12 cellular contexts compared by ENCODE assay signal in the genomic region with DNA sequence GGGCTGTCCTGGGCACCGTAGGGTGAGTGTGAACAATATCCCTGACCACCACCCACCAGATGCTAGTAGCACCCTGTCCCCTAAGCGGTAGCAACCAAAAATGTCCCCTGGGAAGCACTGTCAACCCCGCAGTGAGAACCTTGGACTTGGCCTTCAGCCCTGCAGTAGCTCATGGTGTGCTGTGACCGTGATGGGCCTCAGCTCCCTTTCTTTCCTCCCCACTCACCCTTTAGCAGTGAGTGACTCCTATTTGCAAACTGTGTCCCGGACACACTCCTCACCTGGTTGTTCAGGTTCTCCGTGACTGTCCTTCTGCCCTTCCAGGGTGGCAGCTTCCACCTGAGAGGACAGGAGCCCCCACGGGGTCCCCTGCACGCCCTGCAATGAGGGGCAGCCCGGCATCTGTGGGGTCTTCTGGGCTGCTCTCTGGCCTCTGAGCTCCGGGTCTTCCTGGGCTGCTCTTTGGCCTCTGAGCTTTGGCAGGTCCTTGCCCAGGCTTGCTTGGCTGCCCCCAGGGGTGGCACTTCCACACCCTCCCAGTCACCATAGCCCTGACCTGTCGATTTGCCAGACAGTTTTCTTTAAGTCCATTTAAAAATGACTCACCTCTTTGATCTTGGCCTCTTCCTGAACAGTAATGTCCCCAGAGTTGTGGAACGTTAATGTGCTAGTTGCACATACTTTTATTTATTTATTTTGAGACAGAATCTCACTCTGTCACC. TPM values are rescaled to one million over a fixed set of nuclear protein-coding genes. Genes with fewer than 3 reads are reported as not detected.
A peak's percentile ranks its signal among the peaks of the same experiment; 100 is the strongest.
DNase-seq lines count a peak whose midpoint lies in the region; ATAC-seq, FAIRE-seq and TF ChIP-seq lines count a peak whose summit lies in the region.
"Had no signal": no experiment of that assay in that cellular context is flagged by ENCODE, and none has a peak within 500 bp of the region (broad histone marks: within the 10 kb centered on the region; RNA-seq: fewer than 3 reads in every experiment).

No MANE protein-coding gene starts in this region.

- H4K20me1 ChIP-seq in HCT116 (ENCODE audit: insufficient read depth) (no peaks in the 10 kb centered on the region), astrocyte (ENCODE audit: insufficient read depth, low read length) (peaks cover 71% of the 10 kb centered on the region)

- H3K9me3 Mint-ChIP-seq in astrocyte (ENCODE audit: unreplicated experiment), result no peaks in the 10 kb centered on the region
- H3K9me3 Mint-ChIP-seq: stimulated activated naive CD8-positive, alpha-beta T cell treated with anti-CD3 and anti-CD28 coated beads, Interleukin-15, Interleukin-2, amounts not matched to agents 100 ng/mL and 50 ng/mL, for 24 hours had no signal

- peaks cover 59% of the 10 kb centered on the region for H3K79me2 ChIP-seq in HCT116 (ENCODE audit: insufficient read depth, low read length)
- H3K79me2 ChIP-seq in astrocyte (ENCODE audit: insufficient read depth, low read length), result peaks cover 81% of the 10 kb centered on the region

- RAD21 ChIA-PET in HCT116 (lab: Charles Lee; ENCODE audit: low non-redundant PET in 1 of 2, low total read pairs in 2 of 2, uncharacterized antibody in 2 of 2, unreplicated experiment in 2 of 2), result no interaction called here

- POLR2A ChIA-PET in HCT116 (lab: Charles Lee), result interaction anchor here (0.5 kb wide), 1 partner anchor 385 kb away, joined by 11 read pairs; no protein-coding TSS in a partner anchor

- peak overlapping the region; percentile 38 for H3K27ac Mint-ChIP-seq in astrocyte (ENCODE audit: unreplicated experiment)
- H3K27ac Mint-ChIP-seq: activated CD8-positive, alpha-beta memory T cell treated with anti-CD3 and anti-CD28 coated beads, Interleukin-2, amount 10 ng/mL, durations not matched to agents 7 days and 5 days; stimulated activated naive CD8-positive, alpha-beta T cell treated with anti-CD3 and anti-CD28 coated beads, Interleukin-15, Interleukin-2, amounts not matched to agents 100 ng/mL and 50 ng/mL, for 24 hours had no signal

- H3K4me1 ChIP-seq in HCT116 (ENCODE audit: control insufficient read depth in 1 of 2, insufficient read depth in 2 of 2, low read length in 2 of 2) (peaks cover 54 to 77% of the 10 kb centered on the region in 2 experiments), astrocyte (ENCODE audit: insufficient read depth, low read length) (peaks cover 53% of the 10 kb centered on the region), upper lobe of right lung (peaks cover 60% of the 10 kb centered on the region)

- H3K27me3 ChIP-seq in HCT116 (ENCODE audit: insufficient read depth, low read length) (no peaks in the 10 kb centered on the region), astrocyte (ENCODE audit: insufficient read depth, low read length) (no peaks in the 10 kb centered on the region), upper lobe of right lung (no peaks in the 10 kb centered on the region)
- H3K27me3 ChIP-seq: left lung had no signal

- peak overlapping the region; percentile 18; the same call in 1 of the 2 replicates for H3K9ac ChIP-seq in HCT116 (ENCODE audit: low read length)
- H3K9ac ChIP-seq in astrocyte (ENCODE audit: low read length), result peak overlapping the region; percentile 9

- TF ChIP-seq POLR2A in HCT116 (IDR thresholded peaks at IDR 0.05; ENCODE audit: borderline replicate concordance, extremely low read depth, insufficient read depth, insufficient read length), result no peak

- H3K4me3 ChIP-seq in HCT116 (replicated peaks in 1 of 2; ENCODE audit: low read depth in 1 of 2, low read length in 2 of 2) (peak overlapping the region; percentile 13 to 18; a peak in 3 of 4 replicates), astrocyte (ENCODE audit: insufficient read depth, low read depth, low read length) (no peak overlapping the region), upper lobe of right lung (no peak overlapping the region)
- H3K4me3 ChIP-seq: left lung had no signal

- H3K4me2 ChIP-seq in HCT116 (ENCODE audit: low read length) (peak overlapping the region; percentile 98), astrocyte (ENCODE audit: low read length) (peak overlapping the region; percentile 95)

- peak overlapping the region; percentile 76 for H3K4me3 Mint-ChIP-seq in astrocyte (ENCODE audit: unreplicated experiment)
- H3K4me3 Mint-ChIP-seq: activated CD8-positive, alpha-beta memory T cell treated with anti-CD3 and anti-CD28 coated beads, Interleukin-2, amount 10 ng/mL, durations not matched to agents 7 days and 5 days had no signal

- H3K4me1 Mint-ChIP-seq in astrocyte (ENCODE audit: low read depth, unreplicated experiment), result peaks cover 35% of the 10 kb centered on the region

- intact Hi-C loops in HCT116 (cut with micrococcal nuclease), result loop anchor here (10.0 kb wide), 1 partner anchor 248 kb away; a partner anchor contains a TSS
- intact Hi-C loops in upper lobe of right lung (cut with DNase I), result no loop called here

- no TSS peak for BruUV-seq in HCT116 (replicated peaks; lab: Mats Ljungman, UMichigan)

- ATAC-seq in HCT116, result no peak
- ATAC-seq in GM18867 (IDR thresholded peaks at IDR 0.05; ENCODE audit: unreplicated experiment), result no peak
- ATAC-seq in HG02642 (IDR thresholded peaks at IDR 0.05; ENCODE audit: poor library complexity, unreplicated experiment), result no peak
- ATAC-seq in upper lobe of right lung, result no peak
- ATAC-seq: activated CD8-positive, alpha-beta memory T cell treated with anti-CD3 and anti-CD28 coated beads, Interleukin-2, amount 10 ng/mL, durations not matched to agents 7 days and 5 days; left lung had no signal

- FAIRE-seq in astrocyte (lab: Jason Lieb, UNC), result no peak
- FAIRE-seq: colon had no signal

- CTCF ChIA-PET in HCT116 (lab: Charles Lee), result interaction anchor here (0.7 to 2.9 kb wide), 2 partner anchors 29 to 59 kb away, joined by 3 to 7 read pairs; no protein-coding TSS in a partner anchor

- TF ChIP-seq CTCF in HCT116 (IDR thresholded peaks at IDR 0.05 in 2 of 3, conservative IDR thresholded peaks at IDR 0.05 in 1 of 3; ENCODE audit: borderline replicate concordance in 1 of 3, insufficient read depth in 1 of 3, low read depth in 2 of 3, low read length in 2 of 3) (no peak), astrocyte (IDR thresholded peaks at IDR 0.05; ENCODE audit: insufficient read depth, low read depth, low read length) (no peak), upper lobe of right lung (IDR thresholded peaks at IDR 0.05) (no peak)

- H3K27me3 Mint-ChIP-seq in astrocyte (ENCODE audit: low read depth, unreplicated experiment), result no peaks in the 10 kb centered on the region
- H3K27me3 Mint-ChIP-seq: activated CD8-positive, alpha-beta memory T cell treated with anti-CD3 and anti-CD28 coated beads, Interleukin-2, amount 10 ng/mL, durations not matched to agents 7 days and 5 days; stimulated activated naive CD8-positive, alpha-beta T cell treated with anti-CD3 and anti-CD28 coated beads, Interleukin-15, Interleukin-2, amounts not matched to agents 100 ng/mL and 50 ng/mL, for 24 hours had no signal

- H3K9me3 ChIP-seq in HCT116 (ENCODE audit: control insufficient read depth in 1 of 2, insufficient read depth in 1 of 2, low read depth in 1 of 2, low read length in 2 of 2) (no peaks in the 10 kb centered on the region), astrocyte (ENCODE audit: insufficient read depth, low read depth, low read length) (no peaks in the 10 kb centered on the region), upper lobe of right lung (no peaks in the 10 kb centered on the region)
- H3K9me3 ChIP-seq: left lung had no signal

- no peak for TF ChIP-seq RAD21 in HCT116 (IDR thresholded peaks at IDR 0.05; ENCODE audit: low read depth)

- H3K27ac ChIP-seq in HCT116 (ENCODE audit: low read depth, low read length) (peak overlapping the region; percentile 76), astrocyte (ENCODE audit: low read depth, low read length) (no peak overlapping the region), upper lobe of right lung (no peak overlapping the region)

- H3K36me3 ChIP-seq in HCT116 (ENCODE audit: control insufficient read depth in 1 of 2, insufficient read depth in 2 of 2, low read length in 2 of 2) (0 out of 4 replicates have a peak, but pooled peaks cover 0 to 2% of the 10 kb centered on the region in 2 experiments), astrocyte (ENCODE audit: insufficient read depth, low read length) (no peaks in the 10 kb centered on the region), upper lobe of right lung (no peaks in the 10 kb centered on the region)

- DNase-seq in A172 (ENCODE audit: low spot score) (peak; percentile 81), HCT116 (ENCODE audit: low read depth, low spot score) (peak; percentile 40), astrocyte (ENCODE audit: low read depth) (peak; percentile 52), iris pigment epithelial cell (ENCODE audit: low read depth) (peak; percentile 51), upper lobe of right lung (no peak), ureter (ENCODE audit: low spot score) (no peak)
- DNase-seq: activated CD8-positive, alpha-beta memory T cell treated with anti-CD3 and anti-CD28 coated beads, Interleukin-2, amount 10 ng/mL, durations not matched to agents 7 days and 5 days had no signal

- H3K9me2 ChIP-seq in HCT116 (ENCODE audit: insufficient read depth), result no peaks in the 10 kb centered on the region

- H3K36me3 Mint-ChIP-seq in astrocyte (ENCODE audit: low read depth, unreplicated experiment), result peaks cover 11% of the 10 kb centered on the region

- no peak overlapping the region for H2AFZ ChIP-seq in HCT116 (ENCODE audit: low read depth, low read length, poor library complexity, severe bottlenecking)
- H2AFZ ChIP-seq in astrocyte (ENCODE audit: low read depth, low read length), result no peak overlapping the region

TF ChIP-seq in HCT116, 20 proteins besides CTCF, POLR2A, EP300 and RAD21:
- TF ChIP-seq, protein P1, sequence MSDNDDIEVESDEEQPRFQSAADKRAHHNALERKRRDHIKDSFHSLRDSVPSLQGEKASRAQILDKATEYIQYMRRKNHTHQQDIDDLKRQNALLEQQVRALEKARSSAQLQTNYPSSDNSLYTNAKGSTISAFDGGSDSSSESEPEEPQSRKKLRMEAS (IDR thresholded peaks at IDR 0.05), result peak; percentile 22; the same call in 1 of the 2 replicates
- TF ChIP-seq TCF7L2 (IDR thresholded peaks at IDR 0.05; ENCODE audit: borderline replicate concordance, extremely low read depth, insufficient read depth, insufficient read length), result peak; percentile 89
- no peak for TF ChIP-seq EZH2 (IDR thresholded peaks at IDR 0.05)
- no peak for TF ChIP-seq SRF (IDR thresholded peaks at IDR 0.05; ENCODE audit: low read depth)
- no peak for TF ChIP-seq CEBPB (IDR thresholded peaks at IDR 0.05; ENCODE audit: low read depth)
- peak; percentile 57; the same call in 1 of the 2 replicates for TF ChIP-seq SP1 (IDR thresholded peaks at IDR 0.05; ENCODE audit: low read depth)
- no peak for TF ChIP-seq YY1 (IDR thresholded peaks at IDR 0.05; ENCODE audit: extremely low read depth, insufficient replicate concordance, low read depth, low read length)
- no peak for TF ChIP-seq SIN3A (IDR thresholded peaks at IDR 0.05; ENCODE audit: low read depth)
TF ChIP-seq in HCT116: peak in this region for 3.

RNA-seq across cellular contexts. Expression of a gene that starts 3.8 kb away (rescaled TPM):
- total RNA-seq in A172 (2014; rRNA removed; shearing (Covaris generic)), result 13.4 and 16.4 TPM in 2 replicates
- 35.9 TPM for total RNA-seq in HCT116 (2021; ENCODE audit: unreplicated experiment)
- 27.3 and 29.2 TPM in 2 replicates for polyA plus RNA-seq in HCT116 (2012)
- 55.2 and 61.4 TPM in 2 replicates for total RNA-seq in astrocyte
- 39.0 TPM for total RNA-seq in upper lobe of right lung
- 58.3 TPM for total RNA-seq in ureter

Comparison
In these comparisons a context has a peak if more than half of its experiments do, and no peak if none do; other contexts are left out.
1. DNase-seq: peak in A172 (single experiment), HCT116 (single experiment), astrocyte (single experiment) and iris pigment epithelial cell (single experiment); none in upper lobe of right lung (single experiment) and ureter (single experiment).
2. H3K4me3 ChIP-seq: peak in HCT116 (2 of 2); none in astrocyte (single experiment) and upper lobe of right lung (single experiment).